Comparison of ENCODE assay signal across 8 cellular contexts in the genomic region with DNA sequence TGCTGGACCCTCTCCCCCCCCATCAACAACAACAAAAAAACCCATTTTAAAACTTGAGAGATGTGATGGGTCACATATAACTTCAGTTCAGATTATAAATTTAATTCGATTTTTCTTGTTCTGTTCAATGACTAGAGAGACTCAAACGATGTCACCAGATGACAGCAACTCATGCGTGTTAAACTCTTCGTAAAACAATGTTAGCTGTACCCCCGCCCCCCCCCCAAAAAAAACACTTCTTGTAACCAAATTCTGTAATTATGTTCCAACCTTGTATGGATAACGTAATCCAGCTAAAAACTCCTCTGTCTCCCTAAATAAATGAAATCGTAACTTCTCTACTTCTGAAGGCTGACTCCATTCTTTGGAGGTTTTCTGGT. TPM values are rescaled to one million over a fixed set of nuclear protein-coding genes. Genes with fewer than 3 reads are reported as not detected.
DNase-seq lines count a peak whose midpoint lies in the region; ATAC-seq lines count a peak whose summit lies in the region.

No MANE protein-coding gene starts in this region.

- H3K4me1 ChIP-seq in BLaER1 treated with 17β-estradiol and CSF1 and Interleukin-3, amounts not matched to agents 10 nM and 100 nM = peaks cover 38 to 51% (median 42%) of the 10 kb centered on the region in 10 experiments

- intact Hi-C loops in dendritic cell treated with granulocyte-macrophage colony-stimulating factor and Interleukin-4, amounts not matched to agents 40 ng/mL and 50 ng/mL, for 4 days (cut with micrococcal nuclease) = loop anchor here (1.0 kb wide), 2 partner anchors 37 to 79 kb away; partner anchors contain the start of gene PTGES3
- intact Hi-C loops in posterior vena cava (cut with DNase I) = loop anchor here in 1 of 2 donors (1.0 kb wide), 1 partner anchor 32 kb away; no protein-coding TSS in a partner anchor

- H3K27ac Mint-ChIP-seq in dendritic cell treated with granulocyte-macrophage colony-stimulating factor and Interleukin-4, amounts not matched to agents 40 ng/mL and 50 ng/mL, for 4 days = peak overlapping the region; percentile 99
- peak overlapping the region; percentile 94 to 95 for H3K27ac Mint-ChIP-seq in natural killer cell treated with Interleukin-12 subunit alpha and Interleukin-12 subunit beta and Interleukin-15 and Interleukin-18, amount 100 ng/mL, for 72 hours

- H3K4me3 ChIP-seq in BLaER1 treated with 17β-estradiol and CSF1 and Interleukin-3, amounts not matched to agents 10 nM and 100 nM = peak overlapping the region; percentile 85 to 98 (median 88)
- H3K4me3 ChIP-seq in MG63 = peak overlapping the region; percentile 70

- no peak for ATAC-seq in natural killer cell treated with Interleukin-12 subunit alpha and Interleukin-12 subunit beta and Interleukin-15 and Interleukin-18, amount 100 ng/mL, for 72 hours
- no peak for ATAC-seq in HG03159 (IDR thresholded peaks at IDR 0.05; ENCODE audit: unreplicated experiment)

- H3K27me3 ChIP-seq in BLaER1 treated with 17β-estradiol and CSF1 and Interleukin-3, amounts not matched to agents 10 nM and 100 nM = no peaks in the 10 kb centered on the region
- H3K27me3 ChIP-seq in MG63 = no peaks in the 10 kb centered on the region

- DNase-seq in MG63 (no peak), posterior vena cava (ENCODE audit: low spot score) (no peak), SK-N-DZ (ENCODE audit: low spot score) (no peak), NCI-H1105 (lab: John Stamatoyannopoulos, UW) (no peak)
- no peak for DNase-seq in natural killer cell treated with Interleukin-12 subunit alpha and Interleukin-12 subunit beta and Interleukin-15 and Interleukin-18, amount 100 ng/mL, for 72 hours (ENCODE audit: low spot score)

- H3K27ac ChIP-seq in BLaER1 treated with 17β-estradiol and CSF1 and Interleukin-3, amounts not matched to agents 10 nM and 100 nM = peak overlapping the region; percentile 85 to 98 (median 95)

- peaks cover 22 to 77% (median 63%) of the 10 kb centered on the region in 11 experiments for H3K36me3 ChIP-seq in BLaER1 treated with 17β-estradiol and CSF1 and Interleukin-3, amounts not matched to agents 10 nM and 100 nM
- H3K36me3 ChIP-seq in MG63 = peaks cover 48% of the 10 kb centered on the region

- H4K20me1 ChIP-seq in BLaER1 treated with 17β-estradiol and CSF1 and Interleukin-3, amounts not matched to agents 10 nM and 100 nM = peaks cover 26 to 39% (median 35%) of the 10 kb centered on the region in 11 experiments

- peak overlapping the region; percentile 97 for H3K4me3 Mint-ChIP-seq in dendritic cell treated with granulocyte-macrophage colony-stimulating factor and Interleukin-4, amounts not matched to agents 40 ng/mL and 50 ng/mL, for 4 days
- peak overlapping the region; percentile 96 for H3K4me3 Mint-ChIP-seq in natural killer cell treated with Interleukin-12 subunit alpha and Interleukin-12 subunit beta and Interleukin-15 and Interleukin-18, amount 100 ng/mL, for 72 hours

- peak overlapping the region; percentile 68 to 89 (median 77) for H3K4me2 ChIP-seq in BLaER1 treated with 17β-estradiol and CSF1 and Interleukin-3, amounts not matched to agents 10 nM and 100 nM

- H3K27me3 Mint-ChIP-seq in dendritic cell treated with granulocyte-macrophage colony-stimulating factor and Interleukin-4, amounts not matched to agents 40 ng/mL and 50 ng/mL, for 4 days = no peaks in the 10 kb centered on the region
- no peaks in the 10 kb centered on the region for H3K27me3 Mint-ChIP-seq in natural killer cell treated with Interleukin-12 subunit alpha and Interleukin-12 subunit beta and Interleukin-15 and Interleukin-18, amount 100 ng/mL, for 72 hours

- no peaks in the 10 kb centered on the region for H3K9me3 Mint-ChIP-seq in dendritic cell treated with granulocyte-macrophage colony-stimulating factor and Interleukin-4, amounts not matched to agents 40 ng/mL and 50 ng/mL, for 4 days
- no peaks in the 10 kb centered on the region for H3K9me3 Mint-ChIP-seq in natural killer cell treated with Interleukin-12 subunit alpha and Interleukin-12 subunit beta and Interleukin-15 and Interleukin-18, amount 100 ng/mL, for 72 hours

- H3K9me3 ChIP-seq in BLaER1 treated with 17β-estradiol and CSF1 and Interleukin-3, amounts not matched to agents 10 nM and 100 nM (replicated peaks in 1 of 11) = no peaks in the 10 kb centered on the region
- H3K9me3 ChIP-seq in MG63 = no peaks in the 10 kb centered on the region

- H3K36me3 Mint-ChIP-seq in dendritic cell treated with granulocyte-macrophage colony-stimulating factor and Interleukin-4, amounts not matched to agents 40 ng/mL and 50 ng/mL, for 4 days (ENCODE audit: low read depth) = peaks cover 46% of the 10 kb centered on the region
- H3K36me3 Mint-ChIP-seq in natural killer cell treated with Interleukin-12 subunit alpha and Interleukin-12 subunit beta and Interleukin-15 and Interleukin-18, amount 100 ng/mL, for 72 hours = peaks cover 32% of the 10 kb centered on the region

- peaks cover 42% of the 10 kb centered on the region for H3K4me1 Mint-ChIP-seq in dendritic cell treated with granulocyte-macrophage colony-stimulating factor and Interleukin-4, amounts not matched to agents 40 ng/mL and 50 ng/mL, for 4 days (ENCODE audit: low read depth)
- peaks cover 31 to 43% of the 10 kb centered on the region in 2 donors for H3K4me1 Mint-ChIP-seq in natural killer cell treated with Interleukin-12 subunit alpha and Interleukin-12 subunit beta and Interleukin-15 and Interleukin-18, amount 100 ng/mL, for 72 hours (ENCODE audit: low read depth in 2 of 2)

- peak overlapping the region; percentile 84 to 99 (median 96) for H3K9ac ChIP-seq in BLaER1 treated with 17β-estradiol and CSF1 and Interleukin-3, amounts not matched to agents 10 nM and 100 nM

RNA-seq across cellular contexts. Expression of gene NACA, which starts 0.6 kb away (rescaled TPM):
- 1,715 and 2,709 TPM in 2 replicates for total RNA-seq in MG63 (2014; rRNA removed; shearing (Covaris generic); ENCODE audit: low replicate concordance)
- 100 to 1,000 TPM; 322 to 563 TPM for total RNA-seq in natural killer cell treated with Interleukin-12 subunit alpha and Interleukin-12 subunit beta and Interleukin-15 and Interleukin-18, amount 100 ng/mL, for 72 hours
- total RNA-seq in posterior vena cava = 100 to 1,000 TPM; 530 to 542 TPM
- 2,275 and 2,660 TPM in 2 replicates for polyA plus RNA-seq in SK-N-DZ (2014; cell fraction: cytosol; rRNA removed)
- polyA plus RNA-seq in SK-N-DZ (2014; cell fraction: nucleus; rRNA removed) = 1,144 and 1,499 TPM in 2 replicates

RNA-seq across cellular contexts. Expression of gene PRIM1, which starts 26.4 kb away (rescaled TPM):
- total RNA-seq in MG63 (2014; rRNA removed; shearing (Covaris generic); ENCODE audit: low replicate concordance) = 25.1 and 44.7 TPM in 2 replicates
- 10 to 100 TPM; 33.2 to 43.5 TPM for total RNA-seq in natural killer cell treated with Interleukin-12 subunit alpha and Interleukin-12 subunit beta and Interleukin-15 and Interleukin-18, amount 100 ng/mL, for 72 hours
- total RNA-seq in posterior vena cava = 1 to 10 TPM; 3.7 to 4.7 TPM
- 115 and 121 TPM in 2 replicates for polyA plus RNA-seq in SK-N-DZ (2014; cell fraction: cytosol; rRNA removed)
- 80.5 and 98.2 TPM in 2 replicates for polyA plus RNA-seq in SK-N-DZ (2014; cell fraction: nucleus; rRNA removed)

RNA-seq across cellular contexts. Expression of gene HSD17B6, which starts 37.4 kb away (rescaled TPM):
- 0.44 and 3.0 TPM in 2 replicates for total RNA-seq in MG63 (2014; rRNA removed; shearing (Covaris generic); ENCODE audit: low replicate concordance)
- 1 to 10 TPM; 1.0 to 2.7 TPM for total RNA-seq in natural killer cell treated with Interleukin-12 subunit alpha and Interleukin-12 subunit beta and Interleukin-15 and Interleukin-18, amount 100 ng/mL, for 72 hours
- total RNA-seq in posterior vena cava = 10 to 100 TPM; 34.2 to 34.8 TPM
- 2.9 and 7.6 TPM in 2 replicates for polyA plus RNA-seq in SK-N-DZ (2014; cell fraction: cytosol; rRNA removed)
- 0.92 and 22.7 TPM in 2 replicates for polyA plus RNA-seq in SK-N-DZ (2014; cell fraction: nucleus; rRNA removed)

RNA-seq across cellular contexts. Expression of gene PTGES3, which starts 37.6 kb away (rescaled TPM):
- 52.8 and 98.9 TPM in 2 replicates for total RNA-seq in MG63 (2014; rRNA removed; shearing (Covaris generic); ENCODE audit: low replicate concordance)
- 100 to 1,000 TPM; 201 to 270 TPM for total RNA-seq in natural killer cell treated with Interleukin-12 subunit alpha and Interleukin-12 subunit beta and Interleukin-15 and Interleukin-18, amount 100 ng/mL, for 72 hours
- total RNA-seq in posterior vena cava = 100 to 1,000 TPM; 132 to 145 TPM
- 186 and 193 TPM in 2 replicates for polyA plus RNA-seq in SK-N-DZ (2014; cell fraction: cytosol; rRNA removed)
- 100 and 151 TPM in 2 replicates for polyA plus RNA-seq in SK-N-DZ (2014; cell fraction: nucleus; rRNA removed)
